In genomic region chr5:124952566-124952965, GRCh38 we compare ENCODE assay signal across 10 cellular contexts.
A peak's percentile ranks its signal among the peaks of the same experiment; 100 is the strongest.
DNase-seq lines count a peak whose midpoint lies in the region; ATAC-seq and TF ChIP-seq lines count a peak whose summit lies in the region.
"Had no signal": no experiment of that assay in that cellular context is flagged by ENCODE, and none has a peak within 500 bp of the region (broad histone marks: within the 10 kb centered on the region; RNA-seq: fewer than 3 reads in every experiment).

No MANE protein-coding gene starts in this region.

- ATAC-seq in GM18858 (IDR thresholded peaks at IDR 0.05; ENCODE audit: unreplicated experiment), result peak; percentile 57
- peak; percentile 35 for ATAC-seq in GM21381 (IDR thresholded peaks at IDR 0.05; ENCODE audit: unreplicated experiment)
- peak; percentile 70 for ATAC-seq in HG03045 (IDR thresholded peaks at IDR 0.05; ENCODE audit: unreplicated experiment)
- no peak for ATAC-seq in gastroesophageal sphincter

- peak overlapping the region; percentile 66 for H3K4me2 ChIP-seq in OCI-LY3 (ENCODE audit: low read length)

- H3K27me3 ChIP-seq in OCI-LY3 (ENCODE audit: low read depth, low read length), result no peaks in the 10 kb centered on the region
- no peaks in the 10 kb centered on the region for H3K27me3 ChIP-seq in Caco-2 (replicated peaks; ENCODE audit: control insufficient read depth, insufficient read depth, low read length)
- no peaks in the 10 kb centered on the region for H3K27me3 ChIP-seq in gastroesophageal sphincter

- no peak overlapping the region for H3K4me3 Mint-ChIP-seq in Caco-2 (ENCODE audit: unreplicated experiment)
- H3K4me3 Mint-ChIP-seq: activated T-cell treated with anti-CD3 and anti-CD28 coated beads, Interleukin-2, amount 50 U/mL, for 72 hours; T-helper 2 cell treated with Interferon-gamma antibody and Interleukin-4, amounts not matched to agents 5 μg/mL and 100 μg/mL, for 36 hours had no signal

- peak overlapping the region; percentile 51 for H3K4me3 ChIP-seq in OCI-LY3 (ENCODE audit: low read length)
- H3K4me3 ChIP-seq in Caco-2 (ENCODE audit: low read depth, low read length), result no peak overlapping the region
- no peak overlapping the region for H3K4me3 ChIP-seq in gastroesophageal sphincter

- no peaks in the 10 kb centered on the region for H3K4me1 Mint-ChIP-seq in Caco-2 (ENCODE audit: low read depth, unreplicated experiment)

- H3K27me3 Mint-ChIP-seq in Caco-2 (ENCODE audit: insufficient read depth, unreplicated experiment), result no peaks in the 10 kb centered on the region

- no peaks in the 10 kb centered on the region for H4K20me1 ChIP-seq in OCI-LY3 (ENCODE audit: insufficient read depth, low read length)

- peaks cover 23% of the 10 kb centered on the region for H3K4me1 ChIP-seq in OCI-LY3 (ENCODE audit: low read length)
- H3K4me1 ChIP-seq in Caco-2, result no peaks in the 10 kb centered on the region
- peaks cover 0 to 2% (median 0%) of the 10 kb centered on the region in 3 donors for H3K4me1 ChIP-seq in gastroesophageal sphincter

- CTCF ChIA-PET in Caco-2 (lab: Charles Lee), result no interaction called here

- DNase-seq in NCI-H2227 (lab: John Stamatoyannopoulos, UW; ENCODE audit: unreplicated experiment) (no peak), Caco-2 (no peak), NCI-H1694 (lab: John Stamatoyannopoulos, UW) (no peak)
- DNase-seq: activated T-cell treated with anti-CD3 and anti-CD28 coated beads, Interleukin-2, amount 50 U/mL, for 72 hours had no signal

- intact Hi-C loops in Caco-2 (cut with micrococcal nuclease; ENCODE audit: unreplicated experiment), result no loop called here

- TF ChIP-seq POLR2A in gastroesophageal sphincter (IDR thresholded peaks at IDR 0.05), result no peak

- H3K9me3 Mint-ChIP-seq in Caco-2 (ENCODE audit: unreplicated experiment), result peaks cover 5% of the 10 kb centered on the region

- H2AFZ ChIP-seq in OCI-LY3 (ENCODE audit: low read depth, low read length), result peak overlapping the region; percentile 67; the same call in 1 of the 2 replicates

- TF ChIP-seq EP300 in gastroesophageal sphincter (IDR thresholded peaks at IDR 0.05), result no peak

- no peaks in the 10 kb centered on the region for H3K9me3 ChIP-seq in OCI-LY3 (ENCODE audit: insufficient read depth, low read length)
- no peaks in the 10 kb centered on the region for H3K9me3 ChIP-seq in Caco-2
- H3K9me3 ChIP-seq in gastroesophageal sphincter, result no peaks in the 10 kb centered on the region

- peak overlapping the region; percentile 57 for H3K9ac ChIP-seq in OCI-LY3 (ENCODE audit: low read length)

- H3K36me3 ChIP-seq in OCI-LY3 (replicated peaks; ENCODE audit: low read depth, low read length) (no peaks in the 10 kb centered on the region), Caco-2 (ENCODE audit: control insufficient read depth, insufficient read depth, low read length) (no peaks in the 10 kb centered on the region), gastroesophageal sphincter (no peaks in the 10 kb centered on the region)

- POLR2A ChIA-PET in Caco-2 (lab: Charles Lee), result no interaction called here

- H3K36me3 Mint-ChIP-seq in Caco-2 (ENCODE audit: insufficient read depth, unreplicated experiment), result no peaks in the 10 kb centered on the region

- 89 to 92% methylated on average over 2 of the region's 2 CpGs for WGBS in gastroesophageal sphincter (ENCODE audit: low coverage in 1 of 2), 2 donors

- BruUV-seq in Caco-2 (replicated peaks; lab: Mats Ljungman, UMichigan), result no TSS peak

- no peaks in the 10 kb centered on the region for H3K79me2 ChIP-seq in OCI-LY3 (ENCODE audit: low read length)

- H3K27ac Mint-ChIP-seq in Caco-2 (ENCODE audit: unreplicated experiment), result no peak overlapping the region
- H3K27ac Mint-ChIP-seq: activated T-cell treated with anti-CD3 and anti-CD28 coated beads, Interleukin-2, amount 50 U/mL, for 72 hours; T-helper 2 cell treated with Interferon-gamma antibody and Interleukin-4, amounts not matched to agents 5 μg/mL and 100 μg/mL, for 36 hours had no signal

- no peak for TF ChIP-seq CTCF in OCI-LY3 (IDR thresholded peaks at IDR 0.05; ENCODE audit: low read depth, low read length)
- TF ChIP-seq CTCF in Caco-2 (IDR thresholded peaks at IDR 0.05; ENCODE audit: insufficient read depth in 1 of 2, low read depth in 1 of 2, low read length in 1 of 2, severe bottlenecking in 1 of 2, unreplicated experiment in 1 of 2), result no peak
- no peak for TF ChIP-seq CTCF in gastroesophageal sphincter (IDR thresholded peaks at IDR 0.05)

- H3K27ac ChIP-seq in OCI-LY3 (ENCODE audit: low read length), result peak overlapping the region; percentile 81
- no peak overlapping the region for H3K27ac ChIP-seq in gastroesophageal sphincter
